In genomic region chr7:131236318-131236672, GRCh38 we compare ENCODE assay signal across 12 cellular contexts.
DNase-seq lines count a peak whose midpoint lies in the region; ATAC-seq, FAIRE-seq and TF ChIP-seq lines count a peak whose summit lies in the region.
"Had no signal": no experiment of that assay in that cellular context is flagged by ENCODE, and none has a peak within 500 bp of the region (broad histone marks: within the 10 kb centered on the region; RNA-seq: fewer than 3 reads in every experiment).

No MANE protein-coding gene starts in this region.

- no peaks in the 10 kb centered on the region for H3K9me3 Mint-ChIP-seq in CD8-positive, alpha-beta memory T cell
- peaks cover 4% of the 10 kb centered on the region for H3K9me3 Mint-ChIP-seq in activated CD8-positive, alpha-beta T cell treated with anti-CD3 and anti-CD28 coated beads for 36 hours

- no peak for TF ChIP-seq POLR2A in A549 (IDR thresholded peaks at IDR 0.05; ENCODE audit: low read length)

- H3K4me1 ChIP-seq in A549 = peaks cover 66% of the 10 kb centered on the region
- H3K4me1 ChIP-seq in CD8-positive, alpha-beta memory T cell (ENCODE audit: insufficient read depth, low read length) = peaks cover 27% of the 10 kb centered on the region
- peaks cover 9% of the 10 kb centered on the region for H3K4me1 ChIP-seq in foreskin keratinocyte

- intact Hi-C loops in activated CD8-positive, alpha-beta T cell treated with anti-CD3 and anti-CD28 coated beads for 36 hours (cut with micrococcal nuclease) = loop anchor here (5.0 kb wide), 1 partner anchor 91 kb away; the partner anchor contains the start of gene MKLN1

- H3K27ac Mint-ChIP-seq in CD8-positive, alpha-beta memory T cell = peak overlapping the region; percentile 67 to 98 (median 94)
- peak overlapping the region; percentile 99 for H3K27ac Mint-ChIP-seq in activated CD8-positive, alpha-beta T cell treated with anti-CD3 and anti-CD28 coated beads for 36 hours

- DNase-seq in A549 (ENCODE audit: low read depth in 1 of 2, low spot score in 1 of 2) (no peak), foreskin keratinocyte (no peak), ecto neural progenitor cell (ENCODE audit: low spot score) (no peak), T1000 (lab: John Stamatoyannopoulos, UW) (no peak), NCI-H2196 treated with DMSO at 0.1 percent for 48 hours (lab: John Stamatoyannopoulos, UW; ENCODE audit: unreplicated experiment) (no peak), AG08396 (ENCODE audit: low spot score) (no peak)
- DNase-seq in CD8-positive, alpha-beta memory T cell = no peak
- DNase-seq in activated CD8-positive, alpha-beta T cell treated with anti-CD3 and anti-CD28 coated beads for 36 hours = no peak
- DNase-seq: kidney, NCI-H2107 had no signal

- FAIRE-seq in A549 (lab: Jason Lieb, UNC) = no peak
- FAIRE-seq: GM12892, kidney had no signal

- WGBS in A549 (ENCODE audit: missing lambda C conversion rate) = 78% methylated on average over 6 of the region's 6 CpGs

- H3K4me3 ChIP-seq in A549 = no peak overlapping the region
- no peak overlapping the region for H3K4me3 ChIP-seq in CD8-positive, alpha-beta memory T cell (ENCODE audit: low read length)
- H3K4me3 ChIP-seq: upper lobe of left lung had no signal

- H3K4me1 Mint-ChIP-seq in CD8-positive, alpha-beta memory T cell = peaks cover 38 to 58% (median 52%) of the 10 kb centered on the region in 3 donors
- peaks cover 60% of the 10 kb centered on the region for H3K4me1 Mint-ChIP-seq in activated CD8-positive, alpha-beta T cell treated with anti-CD3 and anti-CD28 coated beads for 36 hours (ENCODE audit: low read depth)

- ATAC-seq in A549 (no peak), foreskin keratinocyte (no peak)
- no peak for ATAC-seq in activated CD8-positive, alpha-beta T cell treated with anti-CD3 and anti-CD28 coated beads for 36 hours

- peaks cover 15% of the 10 kb centered on the region for H3K9me3 ChIP-seq in A549
- H3K9me3 ChIP-seq in CD8-positive, alpha-beta memory T cell (ENCODE audit: low read length) = no peaks in the 10 kb centered on the region
- H3K9me3 ChIP-seq: upper lobe of left lung had no signal

- peak overlapping the region; percentile 82 for H3K4me2 ChIP-seq in A549

- TF ChIP-seq EP300 in A549 (IDR thresholded peaks at IDR 0.05) = no peak

- peaks cover 0 to 3% (median 0%) of the 10 kb centered on the region in 3 donors for H3K36me3 Mint-ChIP-seq in CD8-positive, alpha-beta memory T cell
- peaks cover 4% of the 10 kb centered on the region for H3K36me3 Mint-ChIP-seq in activated CD8-positive, alpha-beta T cell treated with anti-CD3 and anti-CD28 coated beads for 36 hours (ENCODE audit: low read depth)

- no peak for TF ChIP-seq RAD21 in A549 (conservative IDR thresholded peaks at IDR 0.05 in 1 of 2, IDR thresholded peaks at IDR 0.05 in 1 of 2)

- H3K27ac ChIP-seq in A549 (peak overlapping the region; percentile 91 to 96), foreskin keratinocyte (peak overlapping the region; percentile 75)
- peak overlapping the region; percentile 47 for H3K27ac ChIP-seq in CD8-positive, alpha-beta memory T cell (ENCODE audit: low read depth, low read length)

- H3K27me3 Mint-ChIP-seq in CD8-positive, alpha-beta memory T cell = peaks cover 0 to 2% of the 10 kb centered on the region in 2 donors
- no peaks in the 10 kb centered on the region for H3K27me3 Mint-ChIP-seq in activated CD8-positive, alpha-beta T cell treated with anti-CD3 and anti-CD28 coated beads for 36 hours

- no peaks in the 10 kb centered on the region for H3K36me3 ChIP-seq in CD8-positive, alpha-beta memory T cell (ENCODE audit: insufficient read depth, low read length)
- H3K36me3 ChIP-seq: upper lobe of left lung had no signal

- POLR2A ChIA-PET in A549 (lab: Yijun Ruan, JAX) = interaction anchor here (0.9 to 3.5 kb wide), 8 partner anchors 9 to 127 kb away, joined by 3 to 19 read pairs (median 6); partner anchors contain the start of gene MKLN1
- POLR2A ChIA-PET in CD8-positive, alpha-beta memory T cell (lab: Charles Lee) = no interaction called here
- POLR2A ChIA-PET in activated CD8-positive, alpha-beta T cell treated with anti-CD3 and anti-CD28 coated beads for 36 hours (lab: Charles Lee) = interaction anchor here (0.6 to 8.0 kb wide), 3 partner anchors 47 to 128 kb away, joined by 3 to 49 read pairs (median 11); no protein-coding TSS in a partner anchor

- H3K27me3 ChIP-seq in CD8-positive, alpha-beta memory T cell (ENCODE audit: insufficient read depth, low read length, poor library complexity, severe bottlenecking) = no peaks in the 10 kb centered on the region
- no peaks in the 10 kb centered on the region for H3K27me3 ChIP-seq in foreskin keratinocyte
- H3K27me3 ChIP-seq: upper lobe of left lung had no signal

- TF ChIP-seq CTCF in A549 (IDR thresholded peaks at IDR 0.05) (no peak), foreskin keratinocyte (conservative IDR thresholded peaks at IDR 0.05) (no peak)
- TF ChIP-seq CTCF in activated CD8-positive, alpha-beta T cell treated with anti-CD3 and anti-CD28 coated beads for 36 hours (IDR thresholded peaks at IDR 0.05) = no peak

- H3K4me3 Mint-ChIP-seq in CD8-positive, alpha-beta memory T cell = peak overlapping the region in 2 of 7 donors; percentile 40 to 57
- H3K4me3 Mint-ChIP-seq in activated CD8-positive, alpha-beta T cell treated with anti-CD3 and anti-CD28 coated beads for 36 hours = no peak overlapping the region

- CTCF ChIA-PET in A549 (lab: Yijun Ruan, JAX) = interaction anchor here (0.8 to 2.4 kb wide), 3 partner anchors 10 to 196 kb away, joined by 3 to 7 read pairs (median 5); no protein-coding TSS in a partner anchor
- CTCF ChIA-PET in CD8-positive, alpha-beta memory T cell (lab: Charles Lee) = interaction anchor here (0.5 to 2.5 kb wide), 3 partner anchors 11 to 347 kb away, joined by 3 to 9 read pairs (median 3); no protein-coding TSS in a partner anchor
- CTCF ChIA-PET in activated CD8-positive, alpha-beta T cell treated with anti-CD3 and anti-CD28 coated beads for 36 hours (lab: Charles Lee) = interaction anchor here (1.0 to 1.7 kb wide), 3 partner anchors 10 to 126 kb away, joined by 3 to 5 read pairs (median 4); no protein-coding TSS in a partner anchor

TF ChIP-seq in A549, 52 proteins besides CTCF, POLR2A, EP300 and RAD21:
- TF ChIP-seq ZSCAN20 (CRISPR knock-in tag; IDR thresholded peaks at IDR 0.05) = 0 out of 2 replicates have a peak, but pooled peaks have one; percentile 57
- TF ChIP-seq SREBF2 (IDR thresholded peaks at IDR 0.05) = no peak
- peak; percentile 16; the same call in 1 of the 2 replicates for TF ChIP-seq HOXA7 (CRISPR knock-in tag; IDR thresholded peaks at IDR 0.05)
- no peak for TF ChIP-seq ZFP36 (IDR thresholded peaks at IDR 0.05; ENCODE audit: borderline replicate concordance, partially characterized antibody)
- no peak for TF ChIP-seq REST (IDR thresholded peaks at IDR 0.05)
- TF ChIP-seq, protein P1, sequence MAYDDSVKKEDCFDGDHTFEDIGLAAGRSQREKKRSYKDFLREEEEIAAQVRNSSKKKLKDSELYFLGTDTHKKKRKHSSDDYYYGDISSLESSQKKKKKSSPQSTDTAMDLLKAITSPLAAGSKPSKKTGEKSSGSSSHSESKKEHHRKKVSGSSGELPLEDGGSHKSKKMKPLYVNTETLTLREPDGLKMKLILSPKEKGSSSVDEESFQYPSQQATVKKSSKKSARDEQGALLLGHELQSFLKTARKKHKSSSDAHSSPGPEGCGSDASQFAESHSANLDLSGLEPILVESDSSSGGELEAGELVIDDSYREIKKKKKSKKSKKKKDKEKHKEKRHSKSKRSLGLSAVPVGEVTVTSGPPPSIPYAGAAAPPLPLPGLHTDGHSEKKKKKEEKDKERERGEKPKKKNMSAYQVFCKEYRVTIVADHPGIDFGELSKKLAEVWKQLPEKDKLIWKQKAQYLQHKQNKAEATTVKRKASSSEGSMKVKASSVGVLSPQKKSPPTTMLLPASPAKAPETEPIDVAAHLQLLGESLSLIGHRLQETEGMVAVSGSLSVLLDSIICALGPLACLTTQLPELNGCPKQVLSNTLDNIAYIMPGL (CRISPR knock-in tag; IDR thresholded peaks at IDR 0.05; ENCODE audit: borderline replicate concordance) = peak; percentile 35; the same call in 1 of the 2 replicates
- TF ChIP-seq CEBPB (IDR thresholded peaks at IDR 0.05) = no peak
- no peak for TF ChIP-seq CHD4 (IDR thresholded peaks at IDR 0.05; ENCODE audit: borderline replicate concordance)
- no peak for TF ChIP-seq JUN (IDR thresholded peaks at IDR 0.05)
- TF ChIP-seq EHF (CRISPR knock-in tag; IDR thresholded peaks at IDR 0.05) = no peak
- TF ChIP-seq TP53 (CRISPR knock-in tag; IDR thresholded peaks at IDR 0.05) = 0 out of 2 replicates have a peak, but pooled peaks have one; percentile 61
- TF ChIP-seq HOXB13 (CRISPR knock-in tag; IDR thresholded peaks at IDR 0.05; ENCODE audit: low read depth) = peak; percentile 57; the same call in 1 of the 2 replicates
